8 cellular contexts compared by ENCODE assay signal in the genomic region with DNA sequence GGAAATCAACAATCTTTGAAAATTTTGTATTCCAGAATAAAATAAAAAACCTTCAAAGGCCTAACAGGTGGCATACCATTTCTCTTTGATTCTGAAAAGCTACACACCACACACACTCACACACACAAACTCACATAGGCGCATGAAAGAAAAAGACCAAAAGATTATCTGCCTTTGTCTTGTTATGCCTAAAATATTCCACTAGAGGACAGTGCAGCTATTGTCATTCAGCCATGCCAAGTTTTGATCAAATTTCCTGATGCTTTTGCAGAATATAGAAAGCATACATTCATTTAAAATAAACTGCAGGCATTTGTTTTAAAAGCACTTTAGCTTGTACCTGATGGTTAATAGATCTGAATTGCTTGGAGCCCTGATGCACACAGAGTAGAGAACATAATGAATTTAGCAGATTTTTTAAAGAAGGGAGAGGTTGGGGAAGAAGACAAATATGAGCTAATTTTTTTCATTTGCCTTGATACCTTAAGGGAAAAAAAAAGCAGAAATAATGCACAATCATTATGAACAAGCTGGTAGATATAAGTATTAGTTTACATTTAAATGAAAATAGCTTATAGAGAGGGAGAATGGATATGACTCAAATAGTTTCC.
A peak's percentile ranks its signal among the peaks of the same experiment; 100 is the strongest.
DNase-seq lines count a peak whose midpoint lies in the region; ATAC-seq and TF ChIP-seq lines count a peak whose summit lies in the region.

No MANE protein-coding gene starts in this region.

- no peaks in the 10 kb centered on the region for H3K4me1 Mint-ChIP-seq in H9
- peaks cover 7% of the 10 kb centered on the region for H3K4me1 Mint-ChIP-seq in endodermal cell
- no peaks in the 10 kb centered on the region for H3K4me1 Mint-ChIP-seq in CD4-positive, alpha-beta memory T cell

- no peak overlapping the region for H3K4me2 ChIP-seq in H9 (ENCODE audit: insufficient read depth, insufficient read length, low read length)

- H2BK5ac ChIP-seq in H9 (ENCODE audit: insufficient read length, low read length): no peak overlapping the region

- intact Hi-C loops in ovary (cut with DNase I): no loop called here
- intact Hi-C loops in CD4-positive, alpha-beta memory T cell (cut with micrococcal nuclease): no loop called here

- H3K9me3 ChIP-seq in H9 (ENCODE audit: control insufficient read depth, low read depth, low read length): no peaks in the 10 kb centered on the region
- no peaks in the 10 kb centered on the region for H3K9me3 ChIP-seq in endodermal cell (ENCODE audit: control insufficient read depth, low read length)
- no peaks in the 10 kb centered on the region for H3K9me3 ChIP-seq in ovary
- no peaks in the 10 kb centered on the region for H3K9me3 ChIP-seq in CD4-positive, alpha-beta memory T cell (ENCODE audit: control insufficient read depth in 1 of 2, low read length in 2 of 2)

- ATAC-seq in stimulated activated naive CD8-positive, alpha-beta T cell treated with anti-CD3 and anti-CD28 coated beads, Interleukin-15, Interleukin-2, amounts not matched to agents 100 U/mL and 50 U/mL, for 24 hours: no peak

- H4K91ac ChIP-seq in H9 (ENCODE audit: insufficient read length, low read depth, low read length): no peak overlapping the region

- no peak overlapping the region for H3K18ac ChIP-seq in H9 (ENCODE audit: insufficient read length, low read depth, low read length)

- no peak overlapping the region for H4K8ac ChIP-seq in H9 (replicated peaks; ENCODE audit: insufficient read length, low read depth, low read length)

- TF ChIP-seq EP300 in ovary (IDR thresholded peaks at IDR 0.05): no peak

- H3K79me2 ChIP-seq in H9 (ENCODE audit: insufficient read depth, low read length): no peaks in the 10 kb centered on the region

- no peak overlapping the region for H3K4ac ChIP-seq in H9 (ENCODE audit: low read depth, low read length)

- H3K36me3 Mint-ChIP-seq in H9 (ENCODE audit: insufficient read depth in 1 of 3, low read depth in 3 of 3): no peaks in the 10 kb centered on the region
- no peaks in the 10 kb centered on the region for H3K36me3 Mint-ChIP-seq in endodermal cell (ENCODE audit: low read depth)
- H3K36me3 Mint-ChIP-seq in CD4-positive, alpha-beta memory T cell: no peaks in the 10 kb centered on the region

- H3K27ac ChIP-seq in H9 (ENCODE audit: insufficient read length, low read depth, low read length) (no peak overlapping the region), endodermal cell (ENCODE audit: low read depth, low read length) (no peak overlapping the region), ovary (no peak overlapping the region)
- H3K27ac ChIP-seq in CD4-positive, alpha-beta memory T cell (ENCODE audit: low read depth, low read length): no peak overlapping the region

- no peak overlapping the region for H2BK15ac ChIP-seq in H9 (ENCODE audit: low read depth, low read length)

- no peak overlapping the region for H4K5ac ChIP-seq in H9 (ENCODE audit: insufficient read length, low read depth, low read length)

- no peaks in the 10 kb centered on the region for H3K9me3 Mint-ChIP-seq in H9
- H3K9me3 Mint-ChIP-seq in endodermal cell: peaks cover 1% of the 10 kb centered on the region
- H3K9me3 Mint-ChIP-seq in CD4-positive, alpha-beta memory T cell: peaks cover 0 to 16% (median 9%) of the 10 kb centered on the region in 8 donors

- H3K79me1 ChIP-seq in H9 (ENCODE audit: insufficient read depth, low read depth, low read length, poor library complexity, severe bottlenecking): no peaks in the 10 kb centered on the region

- H3K9ac ChIP-seq in H9 (ENCODE audit: extremely low read depth, insufficient read length, low read length) (no peak overlapping the region), endodermal cell (ENCODE audit: extremely low read depth, low read length, poor library complexity, severe bottlenecking) (no peak overlapping the region)

- no peak overlapping the region for H2BK120ac ChIP-seq in H9 (ENCODE audit: low read depth, low read length, poor library complexity, severe bottlenecking)

- H2AK5ac ChIP-seq in H9 (ENCODE audit: insufficient read length, low read length): no peak overlapping the region

- H3K27me3 Mint-ChIP-seq in H9 (ENCODE audit: low read depth) (no peaks in the 10 kb centered on the region), endodermal cell (ENCODE audit: insufficient read depth) (no peaks in the 10 kb centered on the region)
- no peaks in the 10 kb centered on the region for H3K27me3 Mint-ChIP-seq in CD4-positive, alpha-beta memory T cell

- no peak overlapping the region for H2BK12ac ChIP-seq in H9 (ENCODE audit: insufficient read length, low read depth, low read length)

- H3K27ac Mint-ChIP-seq in H9 (no peak overlapping the region), endodermal cell (no peak overlapping the region)
- no peak overlapping the region for H3K27ac Mint-ChIP-seq in CD4-positive, alpha-beta memory T cell

- no peaks in the 10 kb centered on the region for H3K27me3 ChIP-seq in H9 (ENCODE audit: insufficient read depth, low read length)
- H3K27me3 ChIP-seq in endodermal cell (ENCODE audit: control insufficient read depth, insufficient read depth, low read length, poor library complexity, severe bottlenecking): no peaks in the 10 kb centered on the region
- H3K27me3 ChIP-seq in ovary: no peaks in the 10 kb centered on the region
- no peaks in the 10 kb centered on the region for H3K27me3 ChIP-seq in CD4-positive, alpha-beta memory T cell (ENCODE audit: insufficient read depth, low read length)

- H3K4me1 ChIP-seq in H9 (ENCODE audit: insufficient read depth, low read length) (no peaks in the 10 kb centered on the region), endodermal cell (ENCODE audit: control insufficient read depth, insufficient read depth, low read length) (no peaks in the 10 kb centered on the region), ovary (ENCODE audit: insufficient read depth) (no peaks in the 10 kb centered on the region)
- H3K4me1 ChIP-seq in CD4-positive, alpha-beta memory T cell (ENCODE audit: insufficient read depth, low read length): no peaks in the 10 kb centered on the region

- POLR2A ChIA-PET in CD4-positive, alpha-beta memory T cell (lab: Charles Lee; ENCODE audit: partially characterized antibody): no interaction called here

- H3K4me3 Mint-ChIP-seq in H9: no peak overlapping the region
- H3K4me3 Mint-ChIP-seq in endodermal cell: no peak overlapping the region
- H3K4me3 Mint-ChIP-seq in CD4-positive, alpha-beta memory T cell: no peak overlapping the region

- H3K4me3 ChIP-seq in endodermal cell (ENCODE audit: low read length) (no peak overlapping the region), ovary (no peak overlapping the region)
- H3K4me3 ChIP-seq in CD4-positive, alpha-beta memory T cell (ENCODE audit: low read length in 2 of 2): no peak overlapping the region

- H3K56ac ChIP-seq in H9 (ENCODE audit: insufficient read length, low read depth, low read length): no peak overlapping the region

- no peak overlapping the region for H3K23ac ChIP-seq in H9 (ENCODE audit: insufficient read length, low read depth, low read length)

- CTCF ChIA-PET in CD4-positive, alpha-beta memory T cell (lab: Charles Lee; ENCODE audit: partially characterized antibody): no interaction called here

- no peak overlapping the region for H2AFZ ChIP-seq in H9 (ENCODE audit: low read length)

- no peaks in the 10 kb centered on the region for H4K20me1 ChIP-seq in H9 (ENCODE audit: control insufficient read depth, insufficient read depth, insufficient read length)

- no peak overlapping the region for H3K14ac ChIP-seq in H9 (ENCODE audit: insufficient read depth, low read length)

- TF ChIP-seq CTCF in H9 (conservative IDR thresholded peaks at IDR 0.05) (peak; percentile 81), endodermal cell (conservative IDR thresholded peaks at IDR 0.05) (peak; percentile 91), ovary (IDR thresholded peaks at IDR 0.05) (peak; percentile 35 to 62 (median 51))

- TF ChIP-seq POLR2A in ovary (IDR thresholded peaks at IDR 0.05): no peak

- no CpG with 5 or more reads among the region's 1 CpG for WGBS in H9 (ENCODE audit: extremely low coverage, insufficient read length, low lambda C conversion rate)
- WGBS in endodermal cell (ENCODE audit: insufficient coverage in 1 of 2, insufficient read length in 1 of 2), 2 experiments: 87 to 89% methylated on average over 1 of the region's 1 CpG
- WGBS in ovary, 3 donors: 28 to 55% (median 49%) methylated on average over 1 of the region's 1 CpG

- DNase-seq in COR-L47 (lab: John Stamatoyannopoulos, UW) (peak; percentile 30), H9 (no peak), NCI-H69 (lab: John Stamatoyannopoulos, UW) (peak; percentile 78), endodermal cell (no peak), ovary (no peak)
- no peak for DNase-seq in activated naive CD4-positive, alpha-beta T cell treated with Interleukin-2 at 50 U/mL for 16 hours
- DNase-seq in CD4-positive, alpha-beta memory T cell: no peak
- no peak for DNase-seq in stimulated activated naive CD8-positive, alpha-beta T cell treated with anti-CD3 and anti-CD28 coated beads, Interleukin-15, Interleukin-2, amounts not matched to agents 100 U/mL and 50 U/mL, for 24 hours

- H2BK20ac ChIP-seq in H9 (ENCODE audit: low read depth, low read length, poor library complexity, severe bottlenecking): no peak overlapping the region

- no peaks in the 10 kb centered on the region for H3K23me2 ChIP-seq in H9 (ENCODE audit: insufficient read length, low read depth, low read length, poor library complexity, severe bottlenecking)

- no peaks in the 10 kb centered on the region for H3K36me3 ChIP-seq in endodermal cell (ENCODE audit: control insufficient read depth, insufficient read depth, low read length)
- no peaks in the 10 kb centered on the region for H3K36me3 ChIP-seq in ovary
- no peaks in the 10 kb centered on the region for H3K36me3 ChIP-seq in CD4-positive, alpha-beta memory T cell (ENCODE audit: insufficient read depth, low read length)

- H3T11ph ChIP-seq in H9 (ENCODE audit: low read length): no peak overlapping the region

Comparison
In these comparisons a context has a peak if more than half of its experiments do, and no peak if none do; other contexts are left out.
1. DNase-seq: peak in COR-L47 (single experiment) and NCI-H69 (single experiment); none in H9 (single experiment), endodermal cell (single experiment), ovary (0 of 5), activated naive CD4-positive, alpha-beta T cell treated with Interleukin-2 at 50 U/mL for 16 hours (single experiment), CD4-positive, alpha-beta memory T cell (0 of 5) and stimulated activated naive CD8-positive, alpha-beta T cell treated with anti-CD3 and anti-CD28 coated beads, Interleukin-15, Interleukin-2, amounts not matched to agents 100 U/mL and 50 U/mL, for 24 hours (single experiment).
2. Peak in every context shown above with its lines, with median percentiles within 50 percentile points of each other: CTCF ChIP-seq.